Comparison of ENCODE assay signal across 10 cellular contexts in the genomic region with DNA sequence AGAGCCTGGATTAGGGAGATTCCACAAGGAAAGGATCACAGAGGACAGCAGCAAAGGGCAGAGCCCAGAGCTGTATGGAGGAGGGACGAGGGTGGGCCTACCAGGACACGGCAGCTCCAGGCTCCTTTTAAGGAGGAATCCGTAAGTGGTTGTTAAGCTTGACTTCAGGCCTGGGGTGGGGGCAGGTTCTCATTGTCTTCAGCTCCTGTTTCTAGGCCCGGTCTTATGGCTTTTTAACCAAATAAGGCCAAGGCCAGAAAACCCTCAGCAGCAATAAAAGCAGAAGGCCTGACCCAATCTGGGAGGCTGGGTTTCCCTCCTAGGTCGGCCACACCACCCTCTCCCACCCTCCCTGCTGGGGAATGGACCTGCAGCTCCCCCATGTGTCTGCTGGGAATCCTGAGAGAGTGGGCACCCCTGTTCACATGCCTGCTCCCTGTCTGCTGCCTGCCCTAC.
DNase-seq lines count a peak whose midpoint lies in the region; ATAC-seq and TF ChIP-seq lines count a peak whose summit lies in the region.
"Had no signal": no experiment of that assay in that cellular context is flagged by ENCODE, and none has a peak within 500 bp of the region (broad histone marks: within the 10 kb centered on the region; RNA-seq: fewer than 3 reads in every experiment).

No MANE protein-coding gene starts in this region.

- ATAC-seq in foreskin keratinocyte: no peak

- no peak for TF ChIP-seq EP300 in SK-N-SH (IDR thresholded peaks at IDR 0.05; ENCODE audit: borderline replicate concordance in 1 of 2, low read depth in 1 of 2, low read length in 1 of 2)

- peak; percentile 30 for DNase-seq in G401 (ENCODE audit: low spot score)
- DNase-seq in SK-N-SH: no peak
- DNase-seq in foreskin keratinocyte: no peak
- no peak for DNase-seq in NCI-H1930 (lab: John Stamatoyannopoulos, UW)
- no peak for DNase-seq in DMS79 treated with DMSO at 0.1 percent for 48 hours (lab: John Stamatoyannopoulos, UW)
- no peak for DNase-seq in Karpas-422
- no peak for DNase-seq in SKM-1 treated with dmso at 0.1 percent for 144 hours (lab: John Stamatoyannopoulos, UW; ENCODE audit: unreplicated experiment)
- DNase-seq: KBM-7, T-helper 2 cell had no signal

- no peak for TF ChIP-seq CTCF in SK-N-SH (IDR thresholded peaks at IDR 0.05)
- peak; percentile 35 for TF ChIP-seq CTCF in foreskin keratinocyte (conservative IDR thresholded peaks at IDR 0.05)

- H2AFZ ChIP-seq in SK-N-SH (ENCODE audit: low read depth) (no peak overlapping the region), Karpas-422 (ENCODE audit: low read length) (no peak overlapping the region)

- CTCF ChIA-PET in SK-N-SH (lab: Yijun Ruan, JAX): interaction anchor here (1.1 to 9.7 kb wide), 9 partner anchors 9 to 145 kb away, joined by 3 to 92 read pairs (median 3); a partner anchor contains a TSS

- H3K27ac ChIP-seq in SK-N-SH (ENCODE audit: low read depth in 2 of 2, low read length in 1 of 2): no peak overlapping the region
- no peak overlapping the region for H3K27ac ChIP-seq in foreskin keratinocyte
- peak overlapping the region; percentile 96 for H3K27ac ChIP-seq in rectal smooth muscle tissue (ENCODE audit: low read depth, low read length)
- no peak overlapping the region for H3K27ac ChIP-seq in Karpas-422 (ENCODE audit: low read length)

- no peak overlapping the region for H3K4me2 ChIP-seq in SK-N-SH
- no peak overlapping the region for H3K4me2 ChIP-seq in Karpas-422 (ENCODE audit: low read depth, low read length, poor library complexity, severe bottlenecking)

- peak; percentile 24; the same call in 1 of the 2 replicates for TF ChIP-seq RAD21 in SK-N-SH (IDR thresholded peaks at IDR 0.05; ENCODE audit: low read length)

- in situ Hi-C loops in G401 (cut with HindIII; ENCODE audit: low sequenced_read_pairs): loop anchor here (5.0 kb wide), 1 partner anchor 60 kb away; no protein-coding TSS in a partner anchor

- H3K36me3 ChIP-seq in SK-N-SH (replicated peaks in 1 of 2; ENCODE audit: control insufficient read depth in 1 of 2, insufficient read depth in 2 of 2, low read length in 1 of 2) (no peaks in the 10 kb centered on the region), rectal smooth muscle tissue (ENCODE audit: control insufficient read depth, insufficient read depth, low read length) (no peaks in the 10 kb centered on the region), Karpas-422 (ENCODE audit: insufficient read depth, low read length) (no peaks in the 10 kb centered on the region)

- no peak overlapping the region for H3K4me3 ChIP-seq in SK-N-SH (ENCODE audit: low read depth in 2 of 2, low read length in 1 of 2)
- H3K4me3 ChIP-seq in rectal smooth muscle tissue (ENCODE audit: low read length): no peak overlapping the region
- no peak overlapping the region for H3K4me3 ChIP-seq in Karpas-422 (ENCODE audit: low read length)

- H3K9ac ChIP-seq in SK-N-SH (no peak overlapping the region), rectal smooth muscle tissue (ENCODE audit: low read length) (no peak overlapping the region), Karpas-422 (ENCODE audit: low read length) (no peak overlapping the region)

- H3K27me3 ChIP-seq in SK-N-SH (ENCODE audit: insufficient read depth) (no peaks in the 10 kb centered on the region), foreskin keratinocyte (no peaks in the 10 kb centered on the region), rectal smooth muscle tissue (ENCODE audit: control insufficient read depth, insufficient read depth, low read length) (no peaks in the 10 kb centered on the region), Karpas-422 (ENCODE audit: low read length) (no peaks in the 10 kb centered on the region)

- 90% methylated on average over 4 of the region's 5 CpGs for WGBS in SK-N-SH (ENCODE audit: low lambda C conversion rate)

- H3K4me1 ChIP-seq in SK-N-SH (ENCODE audit: control insufficient read depth in 1 of 2, insufficient read depth in 2 of 2, low read depth in 1 of 2, low read length in 1 of 2): peaks cover 0 to 6% of the 10 kb centered on the region in 2 experiments; a peak in 3 of 4 replicates
- H3K4me1 ChIP-seq in foreskin keratinocyte: peaks cover 15% of the 10 kb centered on the region
- peaks cover 24% of the 10 kb centered on the region for H3K4me1 ChIP-seq in rectal smooth muscle tissue (ENCODE audit: control insufficient read depth, insufficient read depth, low read length)
- no peaks in the 10 kb centered on the region for H3K4me1 ChIP-seq in Karpas-422 (ENCODE audit: low read length)

- H3K9me3 ChIP-seq in SK-N-SH (no peaks in the 10 kb centered on the region), Karpas-422 (ENCODE audit: low read length) (no peaks in the 10 kb centered on the region)

- peaks cover 7% of the 10 kb centered on the region for H3F3A ChIP-seq in SK-N-SH (replicated peaks; ENCODE audit: insufficient read depth)

- POLR2A ChIA-PET in SK-N-SH (lab: Yijun Ruan, JAX): interaction anchor here (1.4 kb wide), 1 partner anchor 145 kb away, joined by 4 read pairs; a partner anchor contains a TSS

- no peaks in the 10 kb centered on the region for H3K79me2 ChIP-seq in SK-N-SH (ENCODE audit: insufficient read depth)
- H3K79me2 ChIP-seq in Karpas-422 (ENCODE audit: low read length): no peaks in the 10 kb centered on the region

- H4K20me1 ChIP-seq in SK-N-SH (ENCODE audit: insufficient read depth): no peaks in the 10 kb centered on the region
- no peaks in the 10 kb centered on the region for H4K20me1 ChIP-seq in Karpas-422 (ENCODE audit: insufficient read depth, low read depth, low read length)

- H3K9me2 ChIP-seq in SK-N-SH: no peaks in the 10 kb centered on the region
- no peaks in the 10 kb centered on the region for H3K9me2 ChIP-seq in Karpas-422 (replicated peaks; ENCODE audit: insufficient read depth, low read length)

TF ChIP-seq in SK-N-SH, 30 proteins besides CTCF, POLR2A, EP300 and RAD21:
- no peak for TF ChIP-seq GABPA (IDR thresholded peaks at IDR 0.05; ENCODE audit: low read depth)
- TF ChIP-seq, protein P1, sequence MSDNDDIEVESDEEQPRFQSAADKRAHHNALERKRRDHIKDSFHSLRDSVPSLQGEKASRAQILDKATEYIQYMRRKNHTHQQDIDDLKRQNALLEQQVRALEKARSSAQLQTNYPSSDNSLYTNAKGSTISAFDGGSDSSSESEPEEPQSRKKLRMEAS (IDR thresholded peaks at IDR 0.05; ENCODE audit: low read depth): no peak
- no peak for TF ChIP-seq EZH2phosphoT487 (IDR thresholded peaks at IDR 0.05; ENCODE audit: borderline replicate concordance, low read depth)
- TF ChIP-seq TAF1 (IDR thresholded peaks at IDR 0.05; ENCODE audit: borderline replicate concordance, low read depth, low read length): no peak
- TF ChIP-seq NFIC (IDR thresholded peaks at IDR 0.05; ENCODE audit: borderline replicate concordance): no peak
- no peak for TF ChIP-seq MXI1 (IDR thresholded peaks at IDR 0.05; ENCODE audit: low read depth, low read length)
- TF ChIP-seq TEAD4 (IDR thresholded peaks at IDR 0.05; ENCODE audit: borderline replicate concordance, insufficient read depth): no peak
